20 cellular contexts compared by ENCODE assay signal in the genomic region with DNA sequence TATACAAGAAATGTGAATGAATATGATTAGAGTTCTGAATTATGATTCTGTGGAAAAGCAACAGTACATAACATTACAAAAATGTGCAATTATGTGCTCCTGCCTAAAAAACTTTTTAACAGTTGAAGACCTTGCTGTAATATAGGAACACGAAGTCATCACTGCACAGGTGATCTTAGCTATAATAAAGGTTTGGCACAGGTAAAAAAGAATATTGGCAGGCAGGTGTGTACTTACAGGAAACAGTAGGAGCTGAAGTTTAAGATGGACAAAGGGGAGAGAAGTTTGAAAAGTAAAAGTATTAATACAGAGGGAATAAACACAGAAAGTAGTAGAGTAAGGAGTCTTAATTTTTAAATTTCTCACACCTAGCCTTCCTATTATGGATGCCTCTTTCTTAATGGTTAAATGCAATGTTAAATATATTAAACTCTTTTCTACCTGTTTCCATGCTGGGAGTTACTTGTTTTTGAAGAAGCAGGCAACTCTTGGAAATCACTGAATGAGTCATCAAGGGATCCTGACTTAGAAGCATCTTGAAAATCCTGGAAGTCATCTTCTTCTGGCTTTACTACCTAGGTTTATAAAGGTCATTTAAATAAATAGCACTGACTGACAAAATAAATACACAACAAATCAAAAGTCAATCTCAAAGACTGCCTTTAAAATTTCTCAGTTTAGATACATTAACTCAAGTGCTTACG. TPM values are rescaled to one million over a fixed set of nuclear protein-coding genes. Genes with fewer than 3 reads are reported as not detected.
A peak's percentile ranks its signal among the peaks of the same experiment; 100 is the strongest.
DNase-seq lines count a peak whose midpoint lies in the region; ATAC-seq and TF ChIP-seq lines count a peak whose summit lies in the region.
"Had no signal": no experiment of that assay in that cellular context is flagged by ENCODE, and none has a peak within 500 bp of the region (broad histone marks: within the 10 kb centered on the region; RNA-seq: fewer than 3 reads in every experiment).

No MANE protein-coding gene starts in this region.

- no peak overlapping the region for H3K9ac ChIP-seq in IMR-90 (ENCODE audit: low read depth, low read length)

- no peak overlapping the region for H4K8ac ChIP-seq in IMR-90 (ENCODE audit: low read depth in 2 of 2, low read length in 2 of 2)

- no peaks in the 10 kb centered on the region for H3K27me3 ChIP-seq in IMR-90 (ENCODE audit: control insufficient read depth, insufficient read depth, low read length)
- H3K27me3 ChIP-seq: SJCRH30 had no signal

- TF ChIP-seq CTCF in IMR-90 (conservative IDR thresholded peaks at IDR 0.05; ENCODE audit: low read depth, low read length) (no peak), chondrocyte (IDR thresholded peaks at IDR 0.05) (no peak)

- no TSS peak for BruUV-seq in IMR-90 (replicated peaks; lab: Mats Ljungman, UMichigan)

- in situ Hi-C loops in IMR-90 (cut with MboI; ENCODE audit: low sequenced_read_pairs): no loop called here

- H2BK20ac ChIP-seq in IMR-90 (ENCODE audit: low read depth, low read length): no peak overlapping the region

- CTCF ChIA-PET in IMR-90 (lab: Yijun Ruan, JAX): interaction anchor here (1.0 to 1.2 kb wide), 2 partner anchors 13 to 17 kb away, joined by 3 read pairs; no protein-coding TSS in a partner anchor

- no peak overlapping the region for H3K4me3 Mint-ChIP-seq in activated T-cell treated with anti-CD3 and anti-CD28 coated beads, Interleukin-2, amount 50 U/mL, for 72 hours
- no peak overlapping the region for H3K4me3 Mint-ChIP-seq in chondrocyte (ENCODE audit: unreplicated experiment)
- H3K4me3 Mint-ChIP-seq in stimulated activated effector memory CD8-positive, alpha-beta T cell treated with anti-CD3 and anti-CD28 coated beads, Interleukin-12 subunit alpha, Interleukin-12 subunit beta, amount 100 ng/mL, for 72 hours: no peak overlapping the region
- H3K4me3 Mint-ChIP-seq: B cell had no signal

- no peak overlapping the region for H2BK120ac ChIP-seq in IMR-90 (ENCODE audit: low read depth, low read length)

- dilution Hi-C loops in IMR-90 (cut with HindIII; ENCODE audit: low sequenced_read_pairs, unreplicated experiment): no loop called here

- no peak overlapping the region for H3K18ac ChIP-seq in IMR-90 (ENCODE audit: low read depth, low read length)

- no peaks in the 10 kb centered on the region for H3K9me1 ChIP-seq in IMR-90 (ENCODE audit: insufficient read depth, low read length)

- H3K9me3 Mint-ChIP-seq in activated T-cell treated with anti-CD3 and anti-CD28 coated beads, Interleukin-2, amount 50 U/mL, for 72 hours: no peaks in the 10 kb centered on the region
- no peaks in the 10 kb centered on the region for H3K9me3 Mint-ChIP-seq in chondrocyte (ENCODE audit: low read depth)
- H3K9me3 Mint-ChIP-seq in stimulated activated effector memory CD8-positive, alpha-beta T cell treated with anti-CD3 and anti-CD28 coated beads, Interleukin-12 subunit alpha, Interleukin-12 subunit beta, amount 100 ng/mL, for 72 hours: no peaks in the 10 kb centered on the region

- peaks cover 32% of the 10 kb centered on the region for H3K36me3 ChIP-seq in IMR-90 (ENCODE audit: control insufficient read depth, insufficient read depth, low read length)

- peaks cover 9 to 25% of the 10 kb centered on the region in 2 donors for H3K36me3 Mint-ChIP-seq in activated T-cell treated with anti-CD3 and anti-CD28 coated beads, Interleukin-2, amount 50 U/mL, for 72 hours (ENCODE audit: insufficient read depth in 2 of 2)
- peaks cover 22% of the 10 kb centered on the region for H3K36me3 Mint-ChIP-seq in chondrocyte (ENCODE audit: low read depth)
- H3K36me3 Mint-ChIP-seq in stimulated activated effector memory CD8-positive, alpha-beta T cell treated with anti-CD3 and anti-CD28 coated beads, Interleukin-12 subunit alpha, Interleukin-12 subunit beta, amount 100 ng/mL, for 72 hours: peaks cover 93% of the 10 kb centered on the region

- WGBS in IMR-90 (ENCODE audit: extremely low coverage in 2 of 2, insufficient read length in 1 of 2), 2 experiments: no CpG with 5 or more reads among the region's 2 CpGs

- H2AK5ac ChIP-seq in IMR-90 (ENCODE audit: low read depth, low read length): no peak overlapping the region

- H3K56ac ChIP-seq in IMR-90 (ENCODE audit: extremely low read depth, insufficient read depth, low read length): no peak overlapping the region

- POLR2A ChIA-PET in IMR-90 (lab: Charles Lee; ENCODE audit: unreplicated experiment): no interaction called here

- no peak overlapping the region for H3K4ac ChIP-seq in IMR-90 (ENCODE audit: low read depth, low read length)

- no peak overlapping the region for H4K5ac ChIP-seq in IMR-90 (ENCODE audit: low read depth, low read length)

- no peak overlapping the region for H2AFZ ChIP-seq in IMR-90 (replicated peaks; ENCODE audit: low read length, poor library complexity)

- H3K14ac ChIP-seq in IMR-90 (replicated peaks; ENCODE audit: low read depth, low read length): no peak overlapping the region

- no peak for TF ChIP-seq POLR2A in IMR-90 (IDR thresholded peaks at IDR 0.05; ENCODE audit: low read depth, low read length)

- no peak overlapping the region for H2BK15ac ChIP-seq in IMR-90 (ENCODE audit: low read depth, low read length)

- H2AK9ac ChIP-seq in IMR-90 (replicated peaks; ENCODE audit: low read depth, low read length, poor library complexity): no peak overlapping the region

- H3K4me1 ChIP-seq in IMR-90 (ENCODE audit: control insufficient read depth, insufficient read depth, low read length): no peaks in the 10 kb centered on the region
- H3K4me1 ChIP-seq: SJCRH30 had no signal

- H3K9me3 ChIP-seq in IMR-90 (ENCODE audit: control insufficient read depth, insufficient read depth, low read length): no peaks in the 10 kb centered on the region
- H3K9me3 ChIP-seq: HAP-1, SJCRH30 had no signal

- no peak overlapping the region for H3K4me3 ChIP-seq in IMR-90 (ENCODE audit: insufficient read depth, low read depth, low read length)
- H3K4me3 ChIP-seq: HAP-1, SJCRH30 had no signal

- H3K27ac Mint-ChIP-seq in activated T-cell treated with anti-CD3 and anti-CD28 coated beads, Interleukin-2, amount 50 U/mL, for 72 hours: peak overlapping the region; percentile 62
- peak overlapping the region; percentile 60 for H3K27ac Mint-ChIP-seq in chondrocyte (ENCODE audit: unreplicated experiment)
- peak overlapping the region; percentile 23 for H3K27ac Mint-ChIP-seq in stimulated activated effector memory CD8-positive, alpha-beta T cell treated with anti-CD3 and anti-CD28 coated beads, Interleukin-12 subunit alpha, Interleukin-12 subunit beta, amount 100 ng/mL, for 72 hours
- H3K27ac Mint-ChIP-seq: B cell had no signal

- no peaks in the 10 kb centered on the region for H3K27me3 Mint-ChIP-seq in activated T-cell treated with anti-CD3 and anti-CD28 coated beads, Interleukin-2, amount 50 U/mL, for 72 hours (ENCODE audit: low read depth)
- H3K27me3 Mint-ChIP-seq in chondrocyte (ENCODE audit: low read depth): no peaks in the 10 kb centered on the region
- H3K27me3 Mint-ChIP-seq: B cell had no signal

- no peak overlapping the region for H3K27ac ChIP-seq in IMR-90 (ENCODE audit: insufficient read depth, low read length)
- H3K27ac ChIP-seq: RWPE1, SJCRH30 had no signal

- H4K91ac ChIP-seq in IMR-90 (ENCODE audit: insufficient read depth, low read depth, low read length): no peak overlapping the region

- intact Hi-C loops in IMR-90 (cut with micrococcal nuclease): no loop called here

- TF ChIP-seq RAD21 in IMR-90 (IDR thresholded peaks at IDR 0.05; ENCODE audit: low read length): no peak

- no peak overlapping the region for H3K4me2 ChIP-seq in IMR-90 (ENCODE audit: low read depth, low read length)

- no peak for ATAC-seq in activated T-cell treated with anti-CD3 and anti-CD28 coated beads, Interleukin-2, amount 50 U/mL, for 72 hours (replicated peaks in 1 of 2)
- no peak for ATAC-seq in IMR-90 (ENCODE audit: low read depth)
- ATAC-seq in stimulated activated effector memory CD8-positive, alpha-beta T cell treated with anti-CD3 and anti-CD28 coated beads, Interleukin-12 subunit alpha, Interleukin-12 subunit beta, amount 100 ng/mL, for 72 hours: no peak

- peaks cover 2% of the 10 kb centered on the region; the same call in 1 of the 2 replicates for H4K20me1 ChIP-seq in IMR-90 (ENCODE audit: insufficient read depth, low read length)

- peaks cover 3 to 12% of the 10 kb centered on the region in 2 experiments; a peak in 2 of 4 replicates for H3K79me1 ChIP-seq in IMR-90 (ENCODE audit: low read depth in 1 of 2, low read length in 2 of 2)

- H3K4me1 Mint-ChIP-seq in activated T-cell treated with anti-CD3 and anti-CD28 coated beads, Interleukin-2, amount 50 U/mL, for 72 hours (ENCODE audit: low read depth): no peaks in the 10 kb centered on the region
- H3K4me1 Mint-ChIP-seq in chondrocyte (ENCODE audit: low read depth): peaks cover 3% of the 10 kb centered on the region
- H3K4me1 Mint-ChIP-seq in stimulated activated effector memory CD8-positive, alpha-beta T cell treated with anti-CD3 and anti-CD28 coated beads, Interleukin-12 subunit alpha, Interleukin-12 subunit beta, amount 100 ng/mL, for 72 hours: peaks cover 14% of the 10 kb centered on the region

- H2BK5ac ChIP-seq in IMR-90 (ENCODE audit: low read depth, low read length, poor library complexity, severe bottlenecking): no peak overlapping the region

- no peak for DNase-seq in activated T-cell treated with anti-CD3 and anti-CD28 coated beads, Interleukin-2, amount 50 U/mL, for 72 hours
- no peak for DNase-seq in activated T-cell treated with anti-CD3 and anti-CD28 coated beads, Interleukin-2, amount 50 U/mL, for 48 hours
- DNase-seq in IMR-90 (peak; percentile 19), chondrocyte (ENCODE audit: low spot score) (no peak), dedifferentiated amniotic fluid mesenchymal stem cell (ENCODE audit: extremely low spot score) (no peak), HT-29 (ENCODE audit: low spot score) (no peak)
- DNase-seq in stimulated activated effector memory CD8-positive, alpha-beta T cell treated with anti-CD3 and anti-CD28 coated beads, Interleukin-12 subunit alpha, Interleukin-12 subunit beta, amount 100 ng/mL, for 72 hours (ENCODE audit: low spot score in 2 of 2): no peak
- no peak for DNase-seq in stimulated activated naive CD4-positive, alpha-beta T cell treated with Interleukin-2 at 50 U/mL for 16 hours (lab: John Stamatoyannopoulos, UW)
- DNase-seq: ACHN, DMS153, EL, NCI-H1417 treated with DMSO at 0.1 percent for 48 hours, NCI-H2081, NCI-H2227 treated with DMSO at 0.1 percent for 48 hours, NCI-H524 treated with DMSO at 0.1 percent for 48 hours, OCI-M1, SJCRH30 had no signal

- H3K23ac ChIP-seq in IMR-90 (ENCODE audit: low read depth, low read length): no peak overlapping the region

RNA-seq across cellular contexts. Expression of gene SYNRG, which starts 40.7 kb away (rescaled TPM):
- total RNA-seq in activated T-cell treated with anti-CD3 and anti-CD28 coated beads, Interleukin-2, amount 50 U/mL, for 72 hours: 10 to 100 TPM; 63.2 to 69.5 TPM
- total RNA-seq in IMR-90 (2012; rRNA removed) (11.4 and 11.7 TPM in 2 replicates), chondrocyte (35.1 to 48.7 TPM (median 35.6 TPM) in 3 replicates)
- polyA plus RNA-seq in IMR-90 (2012; rRNA removed): 12.1 and 15.2 TPM in 2 replicates
- 5.6 and 7.1 TPM in 2 replicates for polyA plus RNA-seq in IMR-90 (2012; cell fraction: cytosol; rRNA removed)
- polyA plus RNA-seq in IMR-90 (2012; cell fraction: nucleus; rRNA removed; ENCODE audit: low replicate concordance): 7.5 and 21.0 TPM in 2 replicates
- 6.7 and 7.1 TPM in 2 replicates for total RNA-seq in HT-29 (2014; rRNA removed; shearing (Covaris generic))
